In the genomic region with DNA sequence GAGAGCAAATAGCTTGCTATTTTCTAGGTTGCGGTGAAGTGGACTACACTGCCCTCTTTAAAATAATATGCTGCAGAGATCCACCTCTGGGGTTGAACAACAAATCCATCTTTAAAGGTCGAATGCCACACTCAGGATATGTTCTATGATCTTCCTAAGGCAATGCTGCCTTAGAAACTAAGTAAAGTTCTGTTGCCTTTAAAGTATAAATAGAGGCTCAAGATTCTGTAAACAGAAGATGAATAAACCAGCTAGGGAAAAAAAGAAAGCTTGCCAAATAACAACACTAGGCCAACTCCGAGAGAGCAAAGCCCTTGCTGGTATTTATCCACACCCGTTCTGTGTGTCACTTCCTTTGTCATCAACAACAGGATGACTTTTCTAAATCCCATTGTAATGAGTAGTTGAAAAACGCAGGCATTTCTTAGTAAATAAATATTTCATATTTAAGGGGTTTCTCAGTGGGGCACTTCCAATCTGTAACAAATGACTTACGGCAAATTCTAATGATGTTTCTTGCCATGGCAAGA, we compare ENCODE assay signal across 1 cellular context.
TF ChIP-seq lines count a peak whose summit lies in the region.

No MANE protein-coding gene starts in this region.

TF ChIP-seq in endothelial cell of umbilical vein, 7 proteins besides CTCF, POLR2A, EP300 and RAD21 (continued from another document):
- TF ChIP-seq MAX (IDR thresholded peaks at IDR 0.05; ENCODE audit: insufficient read depth, insufficient read length) (no peak), MYC (IDR thresholded peaks at IDR 0.05; ENCODE audit: low read depth, low read length) (no peak), JUN (IDR thresholded peaks at IDR 0.05; ENCODE audit: borderline replicate concordance, insufficient read depth, insufficient read length, low read depth) (no peak), POLR2AphosphoS5 (IDR thresholded peaks at IDR 0.05; ENCODE audit: insufficient read depth, low read depth, low read length) (no peak), GATA2 (IDR thresholded peaks at IDR 0.05; ENCODE audit: insufficient read depth, insufficient read length, low read depth, low read length) (no peak)
